Comparison of ENCODE assay signal across 18 cellular contexts in genomic region chr3:39435006-39435748, GRCh38. TPM values are rescaled to one million over a fixed set of nuclear protein-coding genes. Genes with fewer than 3 reads are reported as not detected.
DNase-seq lines count a peak whose midpoint lies in the region; ATAC-seq, FAIRE-seq and TF ChIP-seq lines count a peak whose summit lies in the region.
"Had no signal": no experiment of that assay in that cellular context is flagged by ENCODE, and none has a peak within 500 bp of the region (broad histone marks: within the 10 kb centered on the region; RNA-seq: fewer than 3 reads in every experiment).

No MANE protein-coding gene starts in this region.

- H3K79me2 ChIP-seq in endothelial cell of umbilical vein (ENCODE audit: control insufficient read depth, insufficient read depth, low read length) (no peaks in the 10 kb centered on the region), parathyroid adenoma (no peaks in the 10 kb centered on the region)

- no TSS peak for BruUV-seq in endothelial cell of umbilical vein (replicated peaks; lab: Mats Ljungman, UMichigan)

- no peak overlapping the region for H3K4me2 ChIP-seq in endothelial cell of umbilical vein (ENCODE audit: insufficient read depth, low read length)
- no peak overlapping the region for H3K4me2 ChIP-seq in parathyroid adenoma (ENCODE audit: low read length)

- H3K4me1 ChIP-seq in endothelial cell of umbilical vein (ENCODE audit: control insufficient read depth, extremely low read depth, insufficient read depth, low read length) = peaks cover 7% of the 10 kb centered on the region
- H3K4me1 ChIP-seq in parathyroid adenoma = peaks cover 9% of the 10 kb centered on the region
- H3K4me1 ChIP-seq: Peyer's patch had no signal

- no peak overlapping the region for H3K9ac ChIP-seq in endothelial cell of umbilical vein (replicated peaks; ENCODE audit: extremely low read depth, insufficient read depth, low read length)
- no peak overlapping the region for H3K9ac ChIP-seq in parathyroid adenoma

- H3K9me3 ChIP-seq in endothelial cell of umbilical vein (replicated peaks; ENCODE audit: control insufficient read depth, insufficient read depth, low read length) (no peaks in the 10 kb centered on the region), parathyroid adenoma (ENCODE audit: control insufficient read depth, low read length) (no peaks in the 10 kb centered on the region)
- H3K9me3 ChIP-seq: mucosa of descending colon, Peyer's patch had no signal

- H3K27me3 Mint-ChIP-seq in IgD-negative memory B cell = peaks cover 6% of the 10 kb centered on the region
- peaks cover 5% of the 10 kb centered on the region for H3K27me3 Mint-ChIP-seq in activated CD4-positive, alpha-beta memory T cell treated with anti-CD3 and anti-CD28 coated beads for 36 hours

- H3K4me3 ChIP-seq in endothelial cell of umbilical vein (replicated peaks in 1 of 3; ENCODE audit: insufficient read depth in 1 of 3, low read depth in 1 of 3, low read length in 3 of 3) (no peak overlapping the region), parathyroid adenoma (ENCODE audit: low read depth, low read length) (no peak overlapping the region)
- H3K4me3 ChIP-seq: mucosa of descending colon, Peyer's patch had no signal

- no peak for ATAC-seq in HG02642 (IDR thresholded peaks at IDR 0.05; ENCODE audit: poor library complexity, unreplicated experiment)
- ATAC-seq: mucosa of descending colon, sciatic nerve had no signal

- no peaks in the 10 kb centered on the region for H3K9me1 ChIP-seq in endothelial cell of umbilical vein (replicated peaks; ENCODE audit: control insufficient read depth, extremely low read depth, insufficient read depth, low read length)

- H3K36me3 ChIP-seq in endothelial cell of umbilical vein (ENCODE audit: control insufficient read depth in 2 of 2, extremely low read depth in 1 of 2, insufficient read depth in 2 of 2, low read length in 2 of 2) (no peaks in the 10 kb centered on the region), parathyroid adenoma (ENCODE audit: control insufficient read depth, insufficient read depth, low read length) (no peaks in the 10 kb centered on the region)
- H3K36me3 ChIP-seq: Peyer's patch had no signal

- no peaks in the 10 kb centered on the region for H4K20me1 ChIP-seq in endothelial cell of umbilical vein (replicated peaks; ENCODE audit: control insufficient read depth, extremely low read depth, insufficient read depth, low read length)

- peak overlapping the region in 2 of 3 donors; percentile 5 to 47 for H3K27ac Mint-ChIP-seq in IgD-negative memory B cell
- no peak overlapping the region for H3K27ac Mint-ChIP-seq in activated CD4-positive, alpha-beta memory T cell treated with anti-CD3 and anti-CD28 coated beads for 36 hours
- H3K27ac Mint-ChIP-seq: activated CD4-positive, alpha-beta T cell treated with anti-CD3 and anti-CD28 coated beads, Interleukin-2, amount 10 ng/mL, durations not matched to agents 7 days and 5 days; activated naive CD4-positive, alpha-beta T cell treated with anti-CD3 and anti-CD28 coated beads for 36 hours; stimulated activated naive CD8-positive, alpha-beta T cell treated with anti-CD3 and anti-CD28 coated beads, Interleukin-15, Interleukin-2, amounts not matched to agents 100 ng/mL and 50 ng/mL, for 24 hours; type B pancreatic cell had no signal

- FAIRE-seq in endothelial cell of umbilical vein (lab: Jason Lieb, UNC) = no peak
- FAIRE-seq: A204.1 had no signal

- CTCF ChIA-PET in endothelial cell of umbilical vein (lab: Charles Lee) = interaction anchor here (1.2 kb wide), 1 partner anchor 12 kb away, joined by 4 read pairs; no protein-coding TSS in a partner anchor
- CTCF ChIA-PET in activated CD4-positive, alpha-beta memory T cell treated with anti-CD3 and anti-CD28 coated beads for 36 hours (lab: Charles Lee) = interaction anchor here (1.2 kb wide), 1 partner anchor 12 kb away, joined by 4 read pairs; no protein-coding TSS in a partner anchor

- no peak for TF ChIP-seq CTCF in endothelial cell of umbilical vein (IDR thresholded peaks at IDR 0.05; ENCODE audit: extremely low read depth in 1 of 2, insufficient read depth in 1 of 2, low read depth in 1 of 2, low read length in 2 of 2)
- no peak for TF ChIP-seq CTCF in parathyroid adenoma (IDR thresholded peaks at IDR 0.05)

- peak; percentile 13 for DNase-seq in NCI-H2171 treated with DMSO at 0.1 percent for 48 hours (lab: John Stamatoyannopoulos, UW)
- no peak for DNase-seq in NCI-H2171 (lab: John Stamatoyannopoulos, UW)
- DNase-seq in endothelial cell of umbilical vein (ENCODE audit: low read depth, low spot score) = no peak
- no peak for DNase-seq in germinal center (ENCODE audit: low spot score)
- no peak for DNase-seq in activated CD4-positive, alpha-beta memory T cell treated with anti-CD3 and anti-CD28 coated beads for 36 hours
- DNase-seq: activated CD4-positive, alpha-beta T cell treated with anti-CD3 and anti-CD28 coated beads, Interleukin-2, amount 10 ng/mL, durations not matched to agents 7 days and 5 days; activated naive CD4-positive, alpha-beta T cell treated with anti-CD3 and anti-CD28 coated beads for 36 hours; cerebellar nuclear complex; effector memory CD4-positive, alpha-beta T cell; mucosa of descending colon; Peyer's patch had no signal

- H3K36me3 Mint-ChIP-seq in IgD-negative memory B cell = peaks cover 3% of the 10 kb centered on the region
- no peaks in the 10 kb centered on the region for H3K36me3 Mint-ChIP-seq in activated CD4-positive, alpha-beta memory T cell treated with anti-CD3 and anti-CD28 coated beads for 36 hours
- H3K36me3 Mint-ChIP-seq: type B pancreatic cell had no signal

- POLR2A ChIA-PET in endothelial cell of umbilical vein (lab: Charles Lee) = no interaction called here
- POLR2A ChIA-PET in activated CD4-positive, alpha-beta memory T cell treated with anti-CD3 and anti-CD28 coated beads for 36 hours (lab: Charles Lee) = no interaction called here

- peak overlapping the region; percentile 15 for H2AFZ ChIP-seq in endothelial cell of umbilical vein (ENCODE audit: low read depth, low read length)
- peak overlapping the region; percentile 47 for H2AFZ ChIP-seq in parathyroid adenoma

- no peaks in the 10 kb centered on the region for H3K27me3 ChIP-seq in endothelial cell of umbilical vein (ENCODE audit: control insufficient read depth in 2 of 2, insufficient read depth in 2 of 2, low read length in 2 of 2)
- H3K27me3 ChIP-seq in parathyroid adenoma (ENCODE audit: control insufficient read depth, insufficient read depth, low read length) = no peaks in the 10 kb centered on the region
- H3K27me3 ChIP-seq: Peyer's patch had no signal

- peaks cover 0 to 2% (median 0%) of the 10 kb centered on the region in 3 donors for H3K9me3 Mint-ChIP-seq in IgD-negative memory B cell
- no peaks in the 10 kb centered on the region for H3K9me3 Mint-ChIP-seq in activated CD4-positive, alpha-beta memory T cell treated with anti-CD3 and anti-CD28 coated beads for 36 hours
- H3K9me3 Mint-ChIP-seq: activated CD4-positive, alpha-beta T cell treated with anti-CD3 and anti-CD28 coated beads, Interleukin-2, amount 10 ng/mL, durations not matched to agents 7 days and 5 days; activated naive CD4-positive, alpha-beta T cell treated with anti-CD3 and anti-CD28 coated beads for 36 hours; stimulated activated naive CD8-positive, alpha-beta T cell treated with anti-CD3 and anti-CD28 coated beads, Interleukin-15, Interleukin-2, amounts not matched to agents 100 ng/mL and 50 ng/mL, for 24 hours; type B pancreatic cell had no signal

- H3K27ac ChIP-seq in endothelial cell of umbilical vein (ENCODE audit: insufficient read depth, low read depth, low read length) (no peak overlapping the region), parathyroid adenoma (no peak overlapping the region)
- H3K27ac ChIP-seq: Peyer's patch had no signal

- intact Hi-C loops in endothelial cell of umbilical vein (cut with micrococcal nuclease) = no loop called here
- intact Hi-C loops in activated CD4-positive, alpha-beta memory T cell treated with anti-CD3 and anti-CD28 coated beads for 36 hours (cut with micrococcal nuclease) = no loop called here

- dilution Hi-C loops in endothelial cell of umbilical vein (cut with MboI; ENCODE audit: extremely low pct_ligation_motif_present, low sequenced_read_pairs) = no loop called here

- no peak overlapping the region for H3K4me3 Mint-ChIP-seq in IgD-negative memory B cell
- H3K4me3 Mint-ChIP-seq in activated CD4-positive, alpha-beta memory T cell treated with anti-CD3 and anti-CD28 coated beads for 36 hours = no peak overlapping the region
- H3K4me3 Mint-ChIP-seq: activated CD4-positive, alpha-beta T cell treated with anti-CD3 and anti-CD28 coated beads, Interleukin-2, amount 10 ng/mL, durations not matched to agents 7 days and 5 days; activated naive CD4-positive, alpha-beta T cell treated with anti-CD3 and anti-CD28 coated beads for 36 hours; stimulated activated naive CD8-positive, alpha-beta T cell treated with anti-CD3 and anti-CD28 coated beads, Interleukin-15, Interleukin-2, amounts not matched to agents 100 ng/mL and 50 ng/mL, for 24 hours; type B pancreatic cell had no signal

- H3K4me1 Mint-ChIP-seq in IgD-negative memory B cell = peaks cover 0 to 5% (median 2%) of the 10 kb centered on the region in 3 donors
- no peaks in the 10 kb centered on the region for H3K4me1 Mint-ChIP-seq in activated CD4-positive, alpha-beta memory T cell treated with anti-CD3 and anti-CD28 coated beads for 36 hours (ENCODE audit: low read depth)
- H3K4me1 Mint-ChIP-seq: activated CD4-positive, alpha-beta T cell treated with anti-CD3 and anti-CD28 coated beads, Interleukin-2, amount 10 ng/mL, durations not matched to agents 7 days and 5 days had no signal

- TF ChIP-seq POLR2A in endothelial cell of umbilical vein (IDR thresholded peaks at IDR 0.05; ENCODE audit: low read depth, low read length) = no peak

RNA-seq across cellular contexts. Expression of gene RPSA, which starts 28.7 kb away (rescaled TPM):
- polyA plus RNA-seq in IgD-negative memory B cell = 1,214 TPM
- total RNA-seq in endothelial cell of umbilical vein = 1,060 and 1,357 TPM in 2 replicates
- 3,418 and 3,687 TPM in 2 replicates for polyA plus RNA-seq in endothelial cell of umbilical vein
- polyA plus RNA-seq in endothelial cell of umbilical vein (2011; cell fraction: cytosol; rRNA removed) = 3,181 and 3,202 TPM in 2 replicates
- polyA plus RNA-seq in endothelial cell of umbilical vein (2011; cell fraction: nucleus; rRNA removed) = 1,008 and 1,123 TPM in 2 replicates
- 1,635 and 1,641 TPM in 2 replicates for polyA plus RNA-seq in endothelial cell of umbilical vein (2012)
- polyA minus RNA-seq in endothelial cell of umbilical vein = 1,009 and 1,085 TPM in 2 replicates
- 686 TPM for polyA minus RNA-seq in endothelial cell of umbilical vein (2011; cell fraction: cytosol; rRNA and poly(A)+ RNA removed)
- 186 and 249 TPM in 2 replicates for polyA minus RNA-seq in endothelial cell of umbilical vein (2011; cell fraction: nucleus; rRNA and poly(A)+ RNA removed)
- total RNA-seq in activated CD4-positive, alpha-beta memory T cell treated with anti-CD3 and anti-CD28 coated beads for 36 hours = 1,000 to 10,000 TPM; 2,627 to 2,738 TPM

RNA-seq across cellular contexts. Expression of gene MOBP, which starts 32.3 kb away (rescaled TPM):
- polyA plus RNA-seq in IgD-negative memory B cell = not detected
- total RNA-seq in endothelial cell of umbilical vein = 0.44 and 2.0 TPM in 2 replicates
- polyA plus RNA-seq in endothelial cell of umbilical vein = 1.6 and 2.3 TPM in 2 replicates
- 0.68 and 1.2 TPM in 2 replicates for polyA plus RNA-seq in endothelial cell of umbilical vein (2011; cell fraction: cytosol; rRNA removed)
- polyA plus RNA-seq in endothelial cell of umbilical vein (2011; cell fraction: nucleus; rRNA removed) = 5.9 and 8.0 TPM in 2 replicates
- polyA plus RNA-seq in endothelial cell of umbilical vein (2012) = 2.2 and 3.1 TPM in 2 replicates
- 2.9 and 4.8 TPM in 2 replicates for polyA minus RNA-seq in endothelial cell of umbilical vein
- polyA minus RNA-seq in endothelial cell of umbilical vein (2011; cell fraction: cytosol; rRNA and poly(A)+ RNA removed) = not detected
- polyA minus RNA-seq in endothelial cell of umbilical vein (2011; cell fraction: nucleus; rRNA and poly(A)+ RNA removed) = 6.3 and 11.6 TPM in 2 replicates
- total RNA-seq in activated CD4-positive, alpha-beta memory T cell treated with anti-CD3 and anti-CD28 coated beads for 36 hours = not detected
- total RNA-seq: activated CD4-positive, alpha-beta T cell treated with anti-CD3 and anti-CD28 coated beads, Interleukin-2, amount 10 ng/mL, durations not matched to agents 7 days and 5 days; activated naive CD4-positive, alpha-beta T cell treated with anti-CD3 and anti-CD28 coated beads for 36 hours; Peyer's patch had no signal

RNA-seq across cellular contexts. Expression of gene SLC25A38, which starts 52.0 kb away (rescaled TPM):
- polyA plus RNA-seq in IgD-negative memory B cell (50.7 TPM), endothelial cell of umbilical vein (26.1 and 31.1 TPM in 2 replicates)
- total RNA-seq in endothelial cell of umbilical vein = 16.0 and 20.0 TPM in 2 replicates
- polyA plus RNA-seq in endothelial cell of umbilical vein (2011; cell fraction: cytosol; rRNA removed) = 26.2 and 27.9 TPM in 2 replicates
- polyA plus RNA-seq in endothelial cell of umbilical vein (2011; cell fraction: nucleus; rRNA removed) = 30.5 and 31.6 TPM in 2 replicates
- 18.9 and 19.7 TPM in 2 replicates for polyA plus RNA-seq in endothelial cell of umbilical vein (2012)
- polyA minus RNA-seq in endothelial cell of umbilical vein = 30.7 and 33.5 TPM in 2 replicates
- polyA minus RNA-seq in endothelial cell of umbilical vein (2011; cell fraction: cytosol; rRNA and poly(A)+ RNA removed) = 25.1 TPM
- 10.7 and 12.4 TPM in 2 replicates for polyA minus RNA-seq in endothelial cell of umbilical vein (2011; cell fraction: nucleus; rRNA and poly(A)+ RNA removed)
- 10 to 100 TPM; 23.1 to 24.9 TPM for total RNA-seq in activated CD4-positive, alpha-beta memory T cell treated with anti-CD3 and anti-CD28 coated beads for 36 hours
